ENCODE assay signal across 1 cellular context in genomic region chr21:44298301-44298700, GRCh38.
TF ChIP-seq lines count a peak whose summit lies in the region.

No MANE protein-coding gene starts in this region.

TF ChIP-seq in HCT116, 20 proteins besides CTCF, POLR2A, EP300 and RAD21:
- no peak for TF ChIP-seq MAX (IDR thresholded peaks at IDR 0.05)
- TF ChIP-seq ELF1 (IDR thresholded peaks at IDR 0.05; ENCODE audit: borderline replicate concordance, low read depth), result no peak
- TF ChIP-seq CBX3 (IDR thresholded peaks at IDR 0.05; ENCODE audit: low read depth), result no peak
- no peak for TF ChIP-seq CEBPB (IDR thresholded peaks at IDR 0.05; ENCODE audit: low read depth)
- no peak for TF ChIP-seq JUND (IDR thresholded peaks at IDR 0.05)
- TF ChIP-seq ZFX (IDR thresholded peaks at IDR 0.05), result no peak
- TF ChIP-seq ATF3 (IDR thresholded peaks at IDR 0.05), result no peak
- no peak for TF ChIP-seq SIN3A (IDR thresholded peaks at IDR 0.05; ENCODE audit: low read depth)
- TF ChIP-seq ZBTB33 (IDR thresholded peaks at IDR 0.05; ENCODE audit: extremely low read depth, insufficient replicate concordance, low read length), result no peak
TF ChIP-seq in HCT116: peak in this region for 0.
